ENCODE assay signal across 17 cellular contexts in genomic region chr3:51382076-51382745, GRCh38.
"Had no signal": no experiment of that assay in that cellular context is flagged by ENCODE, and none has a peak within 500 bp of the region (broad histone marks: within the 10 kb centered on the region; RNA-seq: fewer than 3 reads in every experiment).

No MANE protein-coding gene starts in this region.

- H3K27ac ChIP-seq: adrenal gland, coronary artery, gastrocnemius medialis, heart right ventricle, psoas muscle, right lobe of liver, SK-N-MC, tibial nerve had no signal

- H3K9me3 ChIP-seq: adrenal gland, gastrocnemius medialis, heart right ventricle, psoas muscle, right lobe of liver, tibial nerve had no signal

- H3K27ac Mint-ChIP-seq: activated B cell treated with CpG ODN at 0.5 μM for 24 hours; stimulated activated memory B cell treated with anti-CD40 and anti-IgM and Interleukin-4, amounts not matched to agents 10 μg/mL and 1 μg/mL and 100 μg/mL, for 72 hours had no signal

- H3K4me3 Mint-ChIP-seq: activated B cell treated with CpG ODN at 0.5 μM for 24 hours; stimulated activated memory B cell treated with anti-CD40 and anti-IgM and Interleukin-4, amounts not matched to agents 10 μg/mL and 1 μg/mL and 100 μg/mL, for 72 hours had no signal

- ATAC-seq: gastrocnemius medialis; heart right ventricle; psoas muscle; right lobe of liver; stimulated activated memory B cell treated with anti-CD40 and anti-IgM and Interleukin-4, amounts not matched to agents 10 μg/mL and 1 μg/mL and 100 μg/mL, for 72 hours had no signal

- H3K36me3 ChIP-seq: adrenal gland, right lobe of liver had no signal

- H3K27me3 ChIP-seq: adrenal gland, gastrocnemius medialis, heart right ventricle, right lobe of liver, tibial nerve had no signal

- H3K36me3 Mint-ChIP-seq: naive B cell had no signal

- DNase-seq: activated B cell treated with CpG ODN at 0.5 μM for 24 hours; activated CD4-positive, alpha-beta T cell treated with anti-CD3 and anti-CD28 coated beads, Interleukin-2, amount 50 U/mL, for 1 hour; activated naive CD4-positive, alpha-beta T cell; central memory CD4-positive, alpha-beta T cell; effector CD4-positive, alpha-beta T cell; gastrocnemius medialis; heart right ventricle; naive B cell; nucleus accumbens; psoas muscle; T-helper 1 cell had no signal

- H3K4me3 ChIP-seq: adrenal gland, coronary artery, gastrocnemius medialis, heart right ventricle, psoas muscle, right lobe of liver, SK-N-MC, tibial nerve had no signal

- H3K9me3 Mint-ChIP-seq: activated B cell treated with CpG ODN at 0.5 μM for 24 hours; naive B cell; stimulated activated memory B cell treated with anti-CD40 and anti-IgM and Interleukin-4, amounts not matched to agents 10 μg/mL and 1 μg/mL and 100 μg/mL, for 72 hours had no signal
